In genomic region chr11:67780056-67780455, GRCh38 we compare ENCODE assay signal across 16 cellular contexts.
"Had no signal": no experiment of that assay in that cellular context is flagged by ENCODE, and none has a peak within 500 bp of the region (broad histone marks: within the 10 kb centered on the region; RNA-seq: fewer than 3 reads in every experiment).

No MANE protein-coding gene starts in this region.

- H3K4me3 ChIP-seq: body of pancreas, colonic mucosa, spleen, thoracic aorta, upper lobe of right lung had no signal

- DNase-seq: activated CD4-positive, alpha-beta T cell treated with anti-CD3 and anti-CD28 coated beads for 1 hour; activated CD4-positive, alpha-beta T cell treated with anti-CD3 and anti-CD28 coated beads, Interleukin-2, amount 50 U/mL, for 4 hours; activated naive CD4-positive, alpha-beta T cell treated with anti-CD3 and anti-CD28 coated beads, Interleukin-2, amount 10 ng/mL, durations not matched to agents 7 days and 5 days; amniotic stem cell; body of pancreas; caudate nucleus; colonic mucosa; hippocampal formation; midbrain; spleen; T-helper 9 cell; upper lobe of right lung had no signal

- ATAC-seq: body of pancreas, esophagus mucosa, left lobe of liver, sciatic nerve, upper lobe of right lung had no signal

- H3K27me3 ChIP-seq: body of pancreas, colonic mucosa, upper lobe of right lung had no signal

- H3K9me3 ChIP-seq: body of pancreas, colonic mucosa, spleen, thoracic aorta, upper lobe of right lung had no signal

- H3K4me1 ChIP-seq: body of pancreas, colonic mucosa, spleen, upper lobe of right lung had no signal

- H3K36me3 ChIP-seq: colonic mucosa, spleen, thoracic aorta, upper lobe of right lung had no signal

- H3K27ac ChIP-seq: body of pancreas, colonic mucosa, spleen, thoracic aorta, upper lobe of right lung had no signal
